ENCODE assay signal across 40 cellular contexts in the genomic region with DNA sequence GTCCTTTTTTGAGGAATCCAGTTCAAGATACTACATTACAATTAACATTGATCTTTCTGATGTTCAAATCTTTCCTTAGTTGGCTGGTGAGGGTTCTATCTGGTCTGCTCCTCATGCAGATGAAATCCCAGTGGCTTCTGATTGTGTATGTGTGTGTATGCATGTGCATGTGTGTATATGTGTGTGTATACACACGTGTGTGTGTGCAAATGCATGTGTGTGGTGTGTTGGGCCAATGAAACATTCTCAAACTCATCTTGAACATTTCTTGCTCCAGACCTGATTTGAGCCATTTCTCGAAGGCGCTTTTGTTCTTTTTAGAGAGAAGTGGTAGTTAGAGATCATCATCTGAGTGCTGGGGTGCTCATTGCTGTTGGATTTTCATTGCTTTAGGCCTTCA.
"Had no signal": no experiment of that assay in that cellular context is flagged by ENCODE, and none has a peak within 500 bp of the region (broad histone marks: within the 10 kb centered on the region; RNA-seq: fewer than 3 reads in every experiment).

No MANE protein-coding gene starts in this region.

- H3K36me3 ChIP-seq: adrenal gland, ascending aorta, brain microvascular endothelial cell, breast epithelium, cardiac muscle cell had no signal

- H3K27me3 ChIP-seq: adrenal gland, ascending aorta, body of pancreas, brain microvascular endothelial cell, breast epithelium, cardiac muscle cell had no signal

- H3K27ac Mint-ChIP-seq: activated naive CD4-positive, alpha-beta T cell treated with anti-CD3 and anti-CD28 coated beads for 36 hours; activated naive CD4-positive, alpha-beta T cell treated with anti-CD3 and anti-CD28 coated beads, Interleukin-2, amount 10 ng/mL, durations not matched to agents 7 days and 5 days; activated naive CD4-positive, alpha-beta T cell treated with anti-CD3 and anti-CD28 coated beads, Interleukin-2, amount 50 U/mL, for 24 hours; activated naive CD4-positive, alpha-beta T cell treated with anti-CD3 and anti-CD28 coated beads, Interleukin-2, amount 50 U/mL, for 72 hours; activated naive CD8-positive, alpha-beta T cell; activated naive CD8-positive, alpha-beta T cell treated with anti-CD3 and anti-CD28 coated beads for 36 hours; activated naive CD8-positive, alpha-beta T cell treated with anti-CD3 and anti-CD28 coated beads, Interleukin-2, amount 10 ng/mL, durations not matched to agents 7 days and 5 days; activated naive CD8-positive, alpha-beta T cell treated with anti-CD3 and anti-CD28 coated beads, Interleukin-2, amount 50 U/mL, for 24 hours; activated T-cell treated with anti-CD3 and anti-CD28 coated beads, Interleukin-2, amount 50 U/mL, for 24 hours; activated T-cell treated with anti-CD3 and anti-CD28 coated beads, Interleukin-2, amount 50 U/mL, for 72 hours; activated T-helper 1 cell treated with anti-CD3 and anti-CD28 coated beads, Interleukin-12 subunit alpha, Interleukin-12 subunit beta, Interleukin-2, Interleukin-4 antibody, amounts not matched to agents 30 ng/mL and 10 ng/mL and 1 ng/mL, durations not matched to agents 14 hours and 24 hours and 36 hours; activated T-helper 17 cell treated with anti-CD3 and anti-CD28 coated beads, Interleukin-2, amount 50 U/mL, for 72 hours; activated T-helper 2 cell treated with anti-CD3 and anti-CD28 coated beads, Interferon-gamma antibody, Interleukin-2, Interleukin-4, amounts not matched to agents 10 μg/mL and 5 μg/mL and 100 μg/mL, durations not matched to agents 14 hours and 24 hours and 36 hours; brain had no signal

- H3K36me3 Mint-ChIP-seq: activated naive CD4-positive, alpha-beta T cell treated with anti-CD3 and anti-CD28 coated beads, Interleukin-2, amount 10 ng/mL, durations not matched to agents 7 days and 5 days; activated naive CD4-positive, alpha-beta T cell treated with anti-CD3 and anti-CD28 coated beads, Interleukin-2, amount 50 U/mL, for 24 hours; activated naive CD8-positive, alpha-beta T cell treated with anti-CD3 and anti-CD28 coated beads for 36 hours; activated naive CD8-positive, alpha-beta T cell treated with anti-CD3 and anti-CD28 coated beads, Interleukin-2, amount 10 ng/mL, durations not matched to agents 7 days and 5 days; brain had no signal

- H3K4me1 ChIP-seq: adrenal gland, ascending aorta, body of pancreas, breast epithelium had no signal

- H3K4me3 Mint-ChIP-seq: activated naive CD4-positive, alpha-beta T cell treated with anti-CD3 and anti-CD28 coated beads for 36 hours; activated naive CD4-positive, alpha-beta T cell treated with anti-CD3 and anti-CD28 coated beads, Interleukin-2, amount 10 ng/mL, durations not matched to agents 7 days and 5 days; activated naive CD4-positive, alpha-beta T cell treated with anti-CD3 and anti-CD28 coated beads, Interleukin-2, amount 50 U/mL, for 24 hours; activated naive CD8-positive, alpha-beta T cell; activated naive CD8-positive, alpha-beta T cell treated with anti-CD3 and anti-CD28 coated beads for 36 hours; activated naive CD8-positive, alpha-beta T cell treated with anti-CD3 and anti-CD28 coated beads, Interleukin-2, amount 10 ng/mL, durations not matched to agents 7 days and 5 days; activated naive CD8-positive, alpha-beta T cell treated with anti-CD3 and anti-CD28 coated beads, Interleukin-2, amount 50 U/mL, for 24 hours; activated T-cell treated with anti-CD3 and anti-CD28 coated beads, Interleukin-2, amount 50 U/mL, for 24 hours; activated T-cell treated with anti-CD3 and anti-CD28 coated beads, Interleukin-2, amount 50 U/mL, for 4 hours; activated T-cell treated with anti-CD3 and anti-CD28 coated beads, Interleukin-2, amount 50 U/mL, for 72 hours; activated T-helper 1 cell treated with anti-CD3 and anti-CD28 coated beads, Interleukin-12 subunit alpha, Interleukin-12 subunit beta, Interleukin-2, Interleukin-4 antibody, amounts not matched to agents 30 ng/mL and 10 ng/mL and 1 ng/mL, durations not matched to agents 14 hours and 24 hours and 36 hours; activated T-helper 17 cell treated with anti-CD3 and anti-CD28 coated beads, Interleukin-2, amount 50 U/mL, for 72 hours; brain; central memory CD8-positive, alpha-beta T cell had no signal

- DNase-seq: activated effector memory CD4-positive, alpha-beta T cell treated with anti-CD3 and anti-CD28 coated beads, Interleukin-2, amount 50 U/mL, for 16 hours; activated effector memory CD4-positive, alpha-beta T cell treated with Interleukin-2 at 50 U/mL for 16 hours; activated gamma-delta T cell; activated gamma-delta T cell treated with Interleukin-2 at 50 U/mL for 16 hours; activated naive CD4-positive, alpha-beta T cell; activated naive CD4-positive, alpha-beta T cell treated with anti-CD3 and anti-CD28 coated beads for 36 hours; activated naive CD4-positive, alpha-beta T cell treated with anti-CD3 and anti-CD28 coated beads, Interleukin-2, amount 10 ng/mL, durations not matched to agents 7 days and 5 days; activated naive CD4-positive, alpha-beta T cell treated with anti-CD3 and anti-CD28 coated beads, Interleukin-2, amount 50 U/mL, for 16 hours; activated naive CD4-positive, alpha-beta T cell treated with Interleukin-2 at 50 U/mL for 16 hours; activated naive CD8-positive, alpha-beta T cell treated with anti-CD3 and anti-CD28 coated beads for 36 hours; activated naive CD8-positive, alpha-beta T cell treated with anti-CD3 and anti-CD28 coated beads, Interleukin-2, amount 10 ng/mL, durations not matched to agents 7 days and 5 days; activated naive CD8-positive, alpha-beta T cell treated with anti-CD3 and anti-CD28 coated beads, Interleukin-2, amount 50 U/mL, for 24 hours; activated T-cell treated with anti-CD3 and anti-CD28 coated beads, Interleukin-2, amount 50 U/mL, for 1 hour; activated T-cell treated with anti-CD3 and anti-CD28 coated beads, Interleukin-2, amount 50 U/mL, for 24 hours; activated T-cell treated with anti-CD3 and anti-CD28 coated beads, Interleukin-2, amount 50 U/mL, for 4 hours; activated T-cell treated with anti-CD3 and anti-CD28 coated beads, Interleukin-2, amount 50 U/mL, for 48 hours; activated T-cell treated with anti-CD3 and anti-CD28 coated beads, Interleukin-2, amount 50 U/mL, for 72 hours; amniotic stem cell; amygdala; anterior cingulate cortex; aorta; body of pancreas; brain microvascular endothelial cell; caudate nucleus; central memory CD4-positive, alpha-beta T cell; cerebellar nuclear complex had no signal

- H3K4me3 ChIP-seq: adrenal gland, ascending aorta, body of pancreas, breast epithelium, cardiac muscle cell had no signal

- H3K9me3 Mint-ChIP-seq: activated naive CD4-positive, alpha-beta T cell treated with anti-CD3 and anti-CD28 coated beads for 36 hours; activated naive CD4-positive, alpha-beta T cell treated with anti-CD3 and anti-CD28 coated beads, Interleukin-2, amount 50 U/mL, for 24 hours; activated naive CD4-positive, alpha-beta T cell treated with anti-CD3 and anti-CD28 coated beads, Interleukin-2, amount 50 U/mL, for 72 hours; activated naive CD8-positive, alpha-beta T cell treated with anti-CD3 and anti-CD28 coated beads for 36 hours; activated naive CD8-positive, alpha-beta T cell treated with anti-CD3 and anti-CD28 coated beads, Interleukin-2, amount 50 U/mL, for 24 hours; activated T-cell treated with anti-CD3 and anti-CD28 coated beads, Interleukin-2, amount 50 U/mL, for 24 hours; activated T-cell treated with anti-CD3 and anti-CD28 coated beads, Interleukin-2, amount 50 U/mL, for 4 hours; activated T-helper 1 cell treated with anti-CD3 and anti-CD28 coated beads, Interleukin-12 subunit alpha, Interleukin-12 subunit beta, Interleukin-2, Interleukin-4 antibody, amounts not matched to agents 30 ng/mL and 10 ng/mL and 1 ng/mL, durations not matched to agents 14 hours and 24 hours and 36 hours; activated T-helper 17 cell treated with anti-CD3 and anti-CD28 coated beads, Interleukin-2, amount 50 U/mL, for 72 hours; activated T-helper 2 cell treated with anti-CD3 and anti-CD28 coated beads, Interferon-gamma antibody, Interleukin-2, Interleukin-4, amounts not matched to agents 10 μg/mL and 5 μg/mL and 100 μg/mL, durations not matched to agents 14 hours and 24 hours and 36 hours; central memory CD8-positive, alpha-beta T cell had no signal

- FAIRE-seq: astrocyte, bronchial epithelial cell had no signal

- H3K27ac ChIP-seq: adrenal gland, ascending aorta, body of pancreas, brain microvascular endothelial cell, breast epithelium, cardiac muscle cell had no signal

- H3K27me3 Mint-ChIP-seq: activated naive CD4-positive, alpha-beta T cell treated with anti-CD3 and anti-CD28 coated beads, Interleukin-2, amount 50 U/mL, for 24 hours had no signal

- H3K9me3 ChIP-seq: adrenal gland, ascending aorta had no signal

- H3K4me1 Mint-ChIP-seq: activated naive CD4-positive, alpha-beta T cell treated with anti-CD3 and anti-CD28 coated beads, Interleukin-2, amount 10 ng/mL, durations not matched to agents 7 days and 5 days; activated naive CD4-positive, alpha-beta T cell treated with anti-CD3 and anti-CD28 coated beads, Interleukin-2, amount 50 U/mL, for 24 hours; activated naive CD8-positive, alpha-beta T cell treated with anti-CD3 and anti-CD28 coated beads for 36 hours; activated naive CD8-positive, alpha-beta T cell treated with anti-CD3 and anti-CD28 coated beads, Interleukin-2, amount 10 ng/mL, durations not matched to agents 7 days and 5 days; activated naive CD8-positive, alpha-beta T cell treated with anti-CD3 and anti-CD28 coated beads, Interleukin-2, amount 50 U/mL, for 24 hours; activated T-helper 17 cell treated with anti-CD3 and anti-CD28 coated beads, Interleukin-2, amount 50 U/mL, for 72 hours; brain; central memory CD8-positive, alpha-beta T cell had no signal

- ATAC-seq: activated naive CD4-positive, alpha-beta T cell treated with anti-CD3 and anti-CD28 coated beads, Interleukin-2, amount 50 U/mL, for 72 hours; activated naive CD8-positive, alpha-beta T cell treated with anti-CD3 and anti-CD28 coated beads, Interleukin-2, amount 50 U/mL, for 24 hours; activated T-cell treated with anti-CD3 and anti-CD28 coated beads, Interleukin-2, amount 50 U/mL, for 4 hours; activated T-cell treated with anti-CD3 and anti-CD28 coated beads, Interleukin-2, amount 50 U/mL, for 72 hours; activated T-helper 17 cell treated with anti-CD3 and anti-CD28 coated beads, Interleukin-2, amount 50 U/mL, for 72 hours; body of pancreas had no signal
